In genomic region chr3:176958560-176958959, GRCh38 we compare ENCODE assay signal across 25 cellular contexts.
DNase-seq lines count a peak whose midpoint lies in the region; TF ChIP-seq lines count a peak whose summit lies in the region.
"Had no signal": no experiment of that assay in that cellular context is flagged by ENCODE, and none has a peak within 500 bp of the region (broad histone marks: within the 10 kb centered on the region; RNA-seq: fewer than 3 reads in every experiment).

No MANE protein-coding gene starts in this region.

- H3K27ac Mint-ChIP-seq in neural progenitor cell, result peak overlapping the region; percentile 54
- H3K27ac Mint-ChIP-seq in activated T-helper 1 cell treated with anti-CD3 and anti-CD28 coated beads, Interleukin-12 subunit alpha, Interleukin-12 subunit beta, Interleukin-2, Interleukin-4 antibody, amounts not matched to agents 30 ng/mL and 10 ng/mL and 1 ng/mL, durations not matched to agents 14 hours and 24 hours and 36 hours, result no peak overlapping the region
- H3K27ac Mint-ChIP-seq: CD4-positive, alpha-beta memory T cell had no signal

- H3K36me3 ChIP-seq in colonic mucosa (no peaks in the 10 kb centered on the region), neural progenitor cell (no peaks in the 10 kb centered on the region), esophagus muscularis mucosa (no peaks in the 10 kb centered on the region), SJCRH30 (no peaks in the 10 kb centered on the region)
- H3K36me3 ChIP-seq: BE2C, BLaER1 had no signal

- intact Hi-C loops in colonic mucosa (cut with DNase I), result no loop called here
- intact Hi-C loops in activated T-helper 1 cell treated with anti-CD3 and anti-CD28 coated beads, Interleukin-12 subunit alpha, Interleukin-12 subunit beta, Interleukin-2, Interleukin-4 antibody, amounts not matched to agents 30 ng/mL and 10 ng/mL and 1 ng/mL, durations not matched to agents 14 hours and 24 hours and 36 hours (cut with micrococcal nuclease), result no loop called here
- intact Hi-C loops in esophagus muscularis mucosa (cut with DNase I), result no loop called here

- H3K9ac ChIP-seq in colonic mucosa (ENCODE audit: low read depth in 2 of 2, low read length in 2 of 2) (no peak overlapping the region), neural progenitor cell (no peak overlapping the region)
- H3K9ac ChIP-seq: BLaER1 had no signal

- TF ChIP-seq CTCF in VCaP (conservative IDR thresholded peaks at IDR 0.05) (no peak), colonic mucosa (IDR thresholded peaks at IDR 0.05) (no peak), neural progenitor cell (IDR thresholded peaks at IDR 0.05) (no peak), esophagus muscularis mucosa (IDR thresholded peaks at IDR 0.05) (no peak)

- H3K9me3 Mint-ChIP-seq in neural progenitor cell, result peaks cover 8% of the 10 kb centered on the region
- H3K9me3 Mint-ChIP-seq in activated T-helper 1 cell treated with anti-CD3 and anti-CD28 coated beads, Interleukin-12 subunit alpha, Interleukin-12 subunit beta, Interleukin-2, Interleukin-4 antibody, amounts not matched to agents 30 ng/mL and 10 ng/mL and 1 ng/mL, durations not matched to agents 14 hours and 24 hours and 36 hours, result no peaks in the 10 kb centered on the region
- H3K9me3 Mint-ChIP-seq: CD4-positive, CD25-positive, alpha-beta regulatory T cell; CD8-positive, alpha-beta memory T cell had no signal

- no peak for TF ChIP-seq EP300 in esophagus muscularis mucosa (IDR thresholded peaks at IDR 0.05)

- peaks cover 1% of the 10 kb centered on the region for H3K36me3 Mint-ChIP-seq in neural progenitor cell
- H3K36me3 Mint-ChIP-seq in activated T-helper 1 cell treated with anti-CD3 and anti-CD28 coated beads, Interleukin-12 subunit alpha, Interleukin-12 subunit beta, Interleukin-2, Interleukin-4 antibody, amounts not matched to agents 30 ng/mL and 10 ng/mL and 1 ng/mL, durations not matched to agents 14 hours and 24 hours and 36 hours (ENCODE audit: low read depth), result no peaks in the 10 kb centered on the region
- H3K36me3 Mint-ChIP-seq: CD14-positive monocyte; CD4-positive, alpha-beta memory T cell; CD4-positive, CD25-positive, alpha-beta regulatory T cell; CD8-positive, alpha-beta memory T cell had no signal

- H3K9me3 ChIP-seq in colonic mucosa (no peaks in the 10 kb centered on the region), neural progenitor cell (ENCODE audit: low read depth) (no peaks in the 10 kb centered on the region), esophagus muscularis mucosa (no peaks in the 10 kb centered on the region), SJCRH30 (replicated peaks) (no peaks in the 10 kb centered on the region)
- H3K9me3 ChIP-seq: BE2C had no signal

- no peak overlapping the region for H3K4me2 ChIP-seq in neural progenitor cell
- H3K4me2 ChIP-seq: BLaER1 had no signal

- H3K4me3 ChIP-seq in colonic mucosa, result no peak overlapping the region
- no peak overlapping the region for H3K4me3 ChIP-seq in neural progenitor cell
- H3K4me3 ChIP-seq in esophagus muscularis mucosa, result no peak overlapping the region
- no peak overlapping the region for H3K4me3 ChIP-seq in SJCRH30
- H3K4me3 ChIP-seq: BLaER1, GM12878 had no signal

- H4K20me1 ChIP-seq in neural progenitor cell (ENCODE audit: low read depth), result no peaks in the 10 kb centered on the region
- H4K20me1 ChIP-seq: BLaER1 had no signal

- TF ChIP-seq POLR2A in esophagus muscularis mucosa (IDR thresholded peaks at IDR 0.05; ENCODE audit: low read depth), result no peak

- H3K27ac ChIP-seq in VCaP (peak overlapping the region; percentile 57), colonic mucosa (peak overlapping the region; percentile 2), neural progenitor cell (no peak overlapping the region), esophagus muscularis mucosa (replicated peaks in 1 of 4) (no peak overlapping the region), SJCRH30 (no peak overlapping the region)
- H3K27ac ChIP-seq: BLaER1 had no signal

- no peaks in the 10 kb centered on the region for H3F3A ChIP-seq in neural progenitor cell (ENCODE audit: low read depth)

- H3K27me3 Mint-ChIP-seq in neural progenitor cell (ENCODE audit: insufficient read depth, low read depth), result peaks cover 2% of the 10 kb centered on the region
- H3K27me3 Mint-ChIP-seq in activated T-helper 1 cell treated with anti-CD3 and anti-CD28 coated beads, Interleukin-12 subunit alpha, Interleukin-12 subunit beta, Interleukin-2, Interleukin-4 antibody, amounts not matched to agents 30 ng/mL and 10 ng/mL and 1 ng/mL, durations not matched to agents 14 hours and 24 hours and 36 hours (ENCODE audit: insufficient read depth), result peaks cover 12% of the 10 kb centered on the region

- DNase-seq in colonic mucosa, result no peak
- DNase-seq in neural progenitor cell (ENCODE audit: low spot score), result no peak
- no peak for DNase-seq in activated T-helper 1 cell treated with anti-CD3 and anti-CD28 coated beads, Interleukin-12 subunit alpha, Interleukin-12 subunit beta, Interleukin-2, Interleukin-4 antibody, amounts not matched to agents 30 ng/mL and 10 ng/mL and 1 ng/mL, durations not matched to agents 14 hours and 24 hours and 36 hours (ENCODE audit: low spot score)
- DNase-seq in NCI-H82 (lab: John Stamatoyannopoulos, UW), result no peak
- no peak for DNase-seq in esophagus muscularis mucosa (ENCODE audit: extremely low spot score)
- no peak for DNase-seq in SJCRH30
- DNase-seq: 8988T; ACHN; BE2C; C1 segment of cervical spinal cord; CD4-positive, alpha-beta memory T cell; CD4-positive, CD25-positive, alpha-beta regulatory T cell; CD8-positive, alpha-beta memory T cell; COR-L47; DMS 273 treated with DMSO at 0.1 percent for 48 hours; DMS153; DMS53; DMS79; DND-41; EL; GDM1 had no signal

- no peaks in the 10 kb centered on the region for H3K79me2 ChIP-seq in neural progenitor cell (ENCODE audit: low read depth)

- no peaks in the 10 kb centered on the region for H3K4me1 Mint-ChIP-seq in neural progenitor cell
- H3K4me1 Mint-ChIP-seq in activated T-helper 1 cell treated with anti-CD3 and anti-CD28 coated beads, Interleukin-12 subunit alpha, Interleukin-12 subunit beta, Interleukin-2, Interleukin-4 antibody, amounts not matched to agents 30 ng/mL and 10 ng/mL and 1 ng/mL, durations not matched to agents 14 hours and 24 hours and 36 hours (ENCODE audit: low read depth), result no peaks in the 10 kb centered on the region
- H3K4me1 Mint-ChIP-seq: CD14-positive monocyte; CD4-positive, alpha-beta memory T cell; CD4-positive, CD25-positive, alpha-beta regulatory T cell; CD8-positive, alpha-beta memory T cell had no signal

- H2AFZ ChIP-seq in neural progenitor cell (replicated peaks), result no peak overlapping the region

- H3K27me3 ChIP-seq in colonic mucosa (no peaks in the 10 kb centered on the region), neural progenitor cell (no peaks in the 10 kb centered on the region), esophagus muscularis mucosa (no peaks in the 10 kb centered on the region), SJCRH30 (no peaks in the 10 kb centered on the region)
- H3K27me3 ChIP-seq: BE2C, BLaER1 had no signal

- H3K4me3 Mint-ChIP-seq in neural progenitor cell, result no peak overlapping the region
- no peak overlapping the region for H3K4me3 Mint-ChIP-seq in activated T-helper 1 cell treated with anti-CD3 and anti-CD28 coated beads, Interleukin-12 subunit alpha, Interleukin-12 subunit beta, Interleukin-2, Interleukin-4 antibody, amounts not matched to agents 30 ng/mL and 10 ng/mL and 1 ng/mL, durations not matched to agents 14 hours and 24 hours and 36 hours
- H3K4me3 Mint-ChIP-seq: CD14-positive monocyte; CD4-positive, alpha-beta memory T cell; CD4-positive, CD25-positive, alpha-beta regulatory T cell; CD8-positive, alpha-beta memory T cell had no signal

- 100% methylated on average over 2 of the region's 2 CpGs for WGBS in esophagus muscularis mucosa

- no peaks in the 10 kb centered on the region for H3K4me1 ChIP-seq in colonic mucosa
- no peaks in the 10 kb centered on the region for H3K4me1 ChIP-seq in neural progenitor cell
- H3K4me1 ChIP-seq in esophagus muscularis mucosa, result peaks cover 0 to 8% (median 7%) of the 10 kb centered on the region in 4 donors
- H3K4me1 ChIP-seq in SJCRH30, result no peaks in the 10 kb centered on the region; the same call in 1 of the 2 replicates
- H3K4me1 ChIP-seq: BE2C, BLaER1 had no signal

Comparison
In these comparisons a context has a peak if more than half of its experiments do, and no peak if none do; other contexts are left out.
1. H3K27ac ChIP-seq: peak in VCaP (single experiment) and colonic mucosa (single experiment); none in neural progenitor cell (single experiment), esophagus muscularis mucosa (0 of 4) and SJCRH30 (single experiment).